In the genomic region with DNA sequence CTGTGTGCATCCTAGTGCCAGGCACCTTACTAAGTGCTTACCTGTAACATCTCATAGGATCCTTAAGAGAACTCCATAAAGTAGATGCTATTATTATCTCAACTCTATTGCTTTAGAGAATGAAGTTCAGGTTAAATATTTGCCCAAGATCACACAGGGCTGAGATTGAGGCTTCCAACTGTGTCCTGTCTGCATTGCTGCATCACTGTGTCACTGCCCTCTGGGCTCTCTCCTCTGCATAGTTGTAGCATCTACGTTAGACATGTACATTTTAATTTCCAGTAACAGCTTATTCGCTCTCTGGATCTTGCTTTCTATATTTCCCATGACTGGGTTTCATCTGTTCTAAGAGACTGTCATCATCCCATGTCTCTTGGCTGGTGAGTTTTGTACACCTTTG, we compare ENCODE assay signal across 12 cellular contexts.
A peak's percentile ranks its signal among the peaks of the same experiment; 100 is the strongest.
DNase-seq lines count a peak whose midpoint lies in the region; ATAC-seq and TF ChIP-seq lines count a peak whose summit lies in the region.
"Had no signal": no experiment of that assay in that cellular context is flagged by ENCODE, and none has a peak within 500 bp of the region (broad histone marks: within the 10 kb centered on the region; RNA-seq: fewer than 3 reads in every experiment).

No MANE protein-coding gene starts in this region.

- no peak overlapping the region for H2BK15ac ChIP-seq in mesenchymal stem cell (ENCODE audit: low read depth, poor library complexity, severe bottlenecking)

- no peak overlapping the region for H2BK120ac ChIP-seq in mesenchymal stem cell (ENCODE audit: low read depth, low read length)

- H3K4me3 Mint-ChIP-seq in CD8-positive, alpha-beta T cell, result no peak overlapping the region
- H3K4me3 Mint-ChIP-seq: CD4-positive, CD25-positive, alpha-beta regulatory T cell had no signal

- H3K9me3 Mint-ChIP-seq in CD8-positive, alpha-beta T cell, result no peaks in the 10 kb centered on the region

- no peak overlapping the region for H4K91ac ChIP-seq in mesenchymal stem cell (ENCODE audit: low read length)

- no peak overlapping the region for H3K9ac ChIP-seq in PC-3 (ENCODE audit: low read length)
- no peak overlapping the region for H3K9ac ChIP-seq in mesenchymal stem cell (ENCODE audit: low read length)
- H3K9ac ChIP-seq: BLaER1 treated with 17β-estradiol and CSF1 and Interleukin-3, amounts not matched to agents 10 nM and 100 nM had no signal

- no peaks in the 10 kb centered on the region for H3K4me1 Mint-ChIP-seq in CD8-positive, alpha-beta T cell (ENCODE audit: low read depth)
- H3K4me1 Mint-ChIP-seq: CD4-positive, CD25-positive, alpha-beta regulatory T cell had no signal

- H3F3A ChIP-seq in PC-3 (ENCODE audit: low read length, unreplicated experiment), result no peaks in the 10 kb centered on the region

- intact Hi-C loops in PC-3 (cut with micrococcal nuclease), result no loop called here
- intact Hi-C loops in CD8-positive, alpha-beta T cell (cut with DNase I, micrococcal nuclease), result no loop called here

- no peak overlapping the region for H2AFZ ChIP-seq in PC-3 (ENCODE audit: low read length)
- no peak overlapping the region for H2AFZ ChIP-seq in hepatocyte
- no peak overlapping the region for H2AFZ ChIP-seq in mesenchymal stem cell (ENCODE audit: low read depth, low read length)

- CTCF ChIA-PET in PC-3 (lab: Charles Lee), result no interaction called here
- CTCF ChIA-PET in CD8-positive, alpha-beta T cell (lab: Charles Lee), result no interaction called here

- no peak overlapping the region for H4K8ac ChIP-seq in mesenchymal stem cell (ENCODE audit: low read length)

- H3K14ac ChIP-seq in mesenchymal stem cell (ENCODE audit: low read length in 2 of 2), result no peak overlapping the region

- no peak for TF ChIP-seq CTCF in PC-3 (conservative IDR thresholded peaks at IDR 0.05; ENCODE audit: low read depth, low read length)
- no peak for TF ChIP-seq CTCF in hepatocyte (IDR thresholded peaks at IDR 0.05; ENCODE audit: poor library complexity)
- TF ChIP-seq CTCF in CD8-positive, alpha-beta T cell (IDR thresholded peaks at IDR 0.05), result no peak
- TF ChIP-seq CTCF in suprapubic skin (IDR thresholded peaks at IDR 0.05), result no peak

- H3K36me3 Mint-ChIP-seq in CD8-positive, alpha-beta T cell, result no peaks in the 10 kb centered on the region
- H3K36me3 Mint-ChIP-seq: CD4-positive, CD25-positive, alpha-beta regulatory T cell had no signal

- TF ChIP-seq POLR2A in suprapubic skin (IDR thresholded peaks at IDR 0.05), result no peak

- no peaks in the 10 kb centered on the region for H3K79me1 ChIP-seq in mesenchymal stem cell (replicated peaks; ENCODE audit: low read length, poor library complexity, severe bottlenecking)

- peak; percentile 40; the same call in 1 of the 2 replicates for ATAC-seq in PC-3
- no peak for ATAC-seq in CD8-positive, alpha-beta T cell
- ATAC-seq: GM12878, HCT116 had no signal

- 75% methylated on average over 2 of the region's 2 CpGs for WGBS in hepatocyte (ENCODE audit: low lambda C conversion rate, missing lambda C conversion rate)
- 94% methylated on average over 2 of the region's 2 CpGs for WGBS in mesenchymal stem cell
- WGBS in suprapubic skin, result 82% methylated on average over 2 of the region's 2 CpGs

- H2BK12ac ChIP-seq in mesenchymal stem cell (ENCODE audit: low read length in 2 of 2), result no peak overlapping the region

- H3K27me3 ChIP-seq in PC-3 (ENCODE audit: low read length) (no peaks in the 10 kb centered on the region), hepatocyte (no peaks in the 10 kb centered on the region), mesenchymal stem cell (ENCODE audit: control insufficient read depth in 1 of 2, insufficient read depth in 1 of 2, low read length in 2 of 2) (peaks cover 0 to 4% of the 10 kb centered on the region in 2 experiments), suprapubic skin (peaks cover 7% of the 10 kb centered on the region)
- H3K27me3 ChIP-seq in CD8-positive, alpha-beta T cell (ENCODE audit: insufficient read depth, low read length), result no peaks in the 10 kb centered on the region
- H3K27me3 ChIP-seq: BLaER1 treated with 17β-estradiol and CSF1 and Interleukin-3, amounts not matched to agents 10 nM and 100 nM had no signal

- TF ChIP-seq EP300 in suprapubic skin (IDR thresholded peaks at IDR 0.05), result no peak

- POLR2A ChIA-PET in PC-3 (lab: Charles Lee; ENCODE audit: unreplicated experiment), result no interaction called here
- POLR2A ChIA-PET in CD8-positive, alpha-beta T cell (lab: Charles Lee), result no interaction called here

- H3K9me2 ChIP-seq in PC-3 (replicated peaks; ENCODE audit: low read length), result no peaks in the 10 kb centered on the region
- no peaks in the 10 kb centered on the region for H3K9me2 ChIP-seq in hepatocyte (replicated peaks; ENCODE audit: insufficient read depth)

- no peak overlapping the region for H3K27ac ChIP-seq in PC-3 (ENCODE audit: low read length)
- no peak overlapping the region for H3K27ac ChIP-seq in hepatocyte
- H3K27ac ChIP-seq in mesenchymal stem cell (ENCODE audit: low read length, poor library complexity, severe bottlenecking), result peak overlapping the region; percentile 72
- no peak overlapping the region for H3K27ac ChIP-seq in CD8-positive, alpha-beta T cell (ENCODE audit: low read depth, low read length)
- no peak overlapping the region for H3K27ac ChIP-seq in suprapubic skin
- H3K27ac ChIP-seq: HL-60 had no signal

- no peak overlapping the region for H3K23ac ChIP-seq in mesenchymal stem cell (ENCODE audit: low read length in 2 of 2)

- H3K4ac ChIP-seq in mesenchymal stem cell (ENCODE audit: low read depth in 1 of 2, low read length in 2 of 2), result no peak overlapping the region

- H3K27me3 Mint-ChIP-seq in CD8-positive, alpha-beta T cell (ENCODE audit: low read depth), result peaks cover 1% of the 10 kb centered on the region
- H3K27me3 Mint-ChIP-seq: CD4-positive, CD25-positive, alpha-beta regulatory T cell had no signal

- no peaks in the 10 kb centered on the region for H3K79me2 ChIP-seq in PC-3 (ENCODE audit: low read length)
- H3K79me2 ChIP-seq in hepatocyte, result no peaks in the 10 kb centered on the region

- H3K9me3 ChIP-seq in PC-3 (ENCODE audit: low read length) (0 out of 2 replicates have a peak, but pooled peaks cover 9% of the 10 kb centered on the region), hepatocyte (ENCODE audit: low read depth) (no peaks in the 10 kb centered on the region), mesenchymal stem cell (ENCODE audit: control insufficient read depth, low read length) (peaks cover 8% of the 10 kb centered on the region), suprapubic skin (peaks cover 3% of the 10 kb centered on the region)
- no peaks in the 10 kb centered on the region for H3K9me3 ChIP-seq in CD8-positive, alpha-beta T cell (ENCODE audit: low read length)

- H3K4me3 ChIP-seq in PC-3 (ENCODE audit: low read length) (no peak overlapping the region), hepatocyte (no peak overlapping the region), mesenchymal stem cell (ENCODE audit: insufficient read depth in 1 of 2, low read depth in 1 of 2, low read length in 2 of 2) (no peak overlapping the region), suprapubic skin (no peak overlapping the region)
- no peak overlapping the region for H3K4me3 ChIP-seq in CD8-positive, alpha-beta T cell (ENCODE audit: low read depth, low read length)
- H3K4me3 ChIP-seq: BLaER1 treated with 17β-estradiol and CSF1 and Interleukin-3, amounts not matched to agents 10 nM and 100 nM; GM12878 had no signal

- no peak overlapping the region for H2BK5ac ChIP-seq in mesenchymal stem cell (ENCODE audit: low read depth, low read length, poor library complexity, severe bottlenecking)

- DNase-seq in PC-3 (no peak), hepatocyte (ENCODE audit: low spot score) (peak; percentile 24), mesenchymal stem cell (no peak), suprapubic skin (ENCODE audit: low spot score in 2 of 2) (no peak)
- no peak for DNase-seq in activated CD8-positive, alpha-beta memory T cell treated with anti-CD3 and anti-CD28 coated beads, Interleukin-2, amount 50 U/mL, for 48 hours
- DNase-seq in CD8-positive, alpha-beta T cell, result no peak
- DNase-seq: CD4-positive, CD25-positive, alpha-beta regulatory T cell; DMS79 had no signal

- no peak overlapping the region for H2AK5ac ChIP-seq in mesenchymal stem cell (ENCODE audit: low read length, severe bottlenecking)

- no peaks in the 10 kb centered on the region for H3K4me1 ChIP-seq in PC-3 (ENCODE audit: insufficient read depth, low read length)
- H3K4me1 ChIP-seq in hepatocyte (ENCODE audit: insufficient read depth), result no peaks in the 10 kb centered on the region
- peaks cover 9% of the 10 kb centered on the region for H3K4me1 ChIP-seq in mesenchymal stem cell (ENCODE audit: control insufficient read depth, insufficient read depth, low read depth, low read length)
- no peaks in the 10 kb centered on the region for H3K4me1 ChIP-seq in CD8-positive, alpha-beta T cell (ENCODE audit: insufficient read depth, low read length)
- no peaks in the 10 kb centered on the region for H3K4me1 ChIP-seq in suprapubic skin

- H3K4me2 ChIP-seq in PC-3 (ENCODE audit: low read length), result no peak overlapping the region
- H3K4me2 ChIP-seq in hepatocyte, result no peak overlapping the region
- no peak overlapping the region for H3K4me2 ChIP-seq in mesenchymal stem cell (ENCODE audit: low read length, poor library complexity, severe bottlenecking)
- H3K4me2 ChIP-seq: BLaER1 treated with 17β-estradiol and CSF1 and Interleukin-3, amounts not matched to agents 10 nM and 100 nM had no signal

- H3K36me3 ChIP-seq in PC-3 (ENCODE audit: low read depth, low read length) (no peaks in the 10 kb centered on the region), hepatocyte (replicated peaks; ENCODE audit: insufficient read depth, low read depth) (no peaks in the 10 kb centered on the region), mesenchymal stem cell (ENCODE audit: control insufficient read depth in 1 of 2, insufficient read depth in 2 of 2, low read depth in 1 of 2, low read length in 2 of 2) (no peaks in the 10 kb centered on the region), suprapubic skin (no peaks in the 10 kb centered on the region)
- no peaks in the 10 kb centered on the region for H3K36me3 ChIP-seq in CD8-positive, alpha-beta T cell (ENCODE audit: insufficient read depth, low read length)
- H3K36me3 ChIP-seq: BLaER1 treated with 17β-estradiol and CSF1 and Interleukin-3, amounts not matched to agents 10 nM and 100 nM had no signal

- H4K20me1 ChIP-seq in PC-3 (ENCODE audit: low read length) (no peaks in the 10 kb centered on the region), hepatocyte (ENCODE audit: insufficient read depth, poor library complexity, severe bottlenecking) (no peaks in the 10 kb centered on the region)
- H4K20me1 ChIP-seq: BLaER1 treated with 17β-estradiol and CSF1 and Interleukin-3, amounts not matched to agents 10 nM and 100 nM had no signal

- no peak overlapping the region for H3K27ac Mint-ChIP-seq in CD8-positive, alpha-beta T cell
- H3K27ac Mint-ChIP-seq: CD4-positive, CD25-positive, alpha-beta regulatory T cell had no signal

- no peak overlapping the region for H3K18ac ChIP-seq in mesenchymal stem cell (ENCODE audit: low read depth in 1 of 2, low read length in 2 of 2)

- BruUV-seq in PC-3 (replicated peaks; lab: Mats Ljungman, UMichigan), result no TSS peak
